In genomic region chr6:42781811-42782688, GRCh38 we compare ENCODE assay signal across 8 cellular contexts. TPM values are rescaled to one million over a fixed set of nuclear protein-coding genes. Genes with fewer than 3 reads are reported as not detected.
DNase-seq lines count a peak whose midpoint lies in the region; ATAC-seq and TF ChIP-seq lines count a peak whose summit lies in the region.

A gene with protein sequence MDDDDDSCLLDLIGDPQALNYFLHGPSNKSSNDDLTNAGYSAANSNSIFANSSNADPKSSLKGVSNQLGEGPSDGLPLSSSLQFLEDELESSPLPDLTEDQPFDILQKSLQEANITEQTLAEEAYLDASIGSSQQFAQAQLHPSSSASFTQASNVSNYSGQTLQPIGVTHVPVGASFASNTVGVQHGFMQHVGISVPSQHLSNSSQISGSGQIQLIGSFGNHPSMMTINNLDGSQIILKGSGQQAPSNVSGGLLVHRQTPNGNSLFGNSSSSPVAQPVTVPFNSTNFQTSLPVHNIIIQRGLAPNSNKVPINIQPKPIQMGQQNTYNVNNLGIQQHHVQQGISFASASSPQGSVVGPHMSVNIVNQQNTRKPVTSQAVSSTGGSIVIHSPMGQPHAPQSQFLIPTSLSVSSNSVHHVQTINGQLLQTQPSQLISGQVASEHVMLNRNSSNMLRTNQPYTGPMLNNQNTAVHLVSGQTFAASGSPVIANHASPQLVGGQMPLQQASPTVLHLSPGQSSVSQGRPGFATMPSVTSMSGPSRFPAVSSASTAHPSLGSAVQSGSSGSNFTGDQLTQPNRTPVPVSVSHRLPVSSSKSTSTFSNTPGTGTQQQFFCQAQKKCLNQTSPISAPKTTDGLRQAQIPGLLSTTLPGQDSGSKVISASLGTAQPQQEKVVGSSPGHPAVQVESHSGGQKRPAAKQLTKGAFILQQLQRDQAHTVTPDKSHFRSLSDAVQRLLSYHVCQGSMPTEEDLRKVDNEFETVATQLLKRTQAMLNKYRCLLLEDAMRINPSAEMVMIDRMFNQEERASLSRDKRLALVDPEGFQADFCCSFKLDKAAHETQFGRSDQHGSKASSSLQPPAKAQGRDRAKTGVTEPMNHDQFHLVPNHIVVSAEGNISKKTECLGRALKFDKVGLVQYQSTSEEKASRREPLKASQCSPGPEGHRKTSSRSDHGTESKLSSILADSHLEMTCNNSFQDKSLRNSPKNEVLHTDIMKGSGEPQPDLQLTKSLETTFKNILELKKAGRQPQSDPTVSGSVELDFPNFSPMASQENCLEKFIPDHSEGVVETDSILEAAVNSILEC (plus strand): TSS chr6:42782052. CDS start chr6:42822023, 39,971 bp downstream.

- peaks cover 36 to 45% of the 10 kb centered on the region in 2 donors for H3K4me1 ChIP-seq in naive thymus-derived CD4-positive, alpha-beta T cell (ENCODE audit: control insufficient read depth in 2 of 2, insufficient read depth in 2 of 2, low read length in 2 of 2)

- H3K27me3 ChIP-seq in naive thymus-derived CD4-positive, alpha-beta T cell (ENCODE audit: control insufficient read depth in 2 of 2, insufficient read depth in 2 of 2, low read length in 2 of 2): no peaks in the 10 kb centered on the region

- no peaks in the 10 kb centered on the region for H3K27me3 Mint-ChIP-seq in activated T-helper 1 cell treated with anti-CD3 and anti-CD28 coated beads, Interleukin-12 subunit alpha, Interleukin-12 subunit beta, Interleukin-2, Interleukin-4 antibody, amounts not matched to agents 30 ng/mL and 10 ng/mL and 1 ng/mL, durations not matched to agents 14 hours and 24 hours and 36 hours (ENCODE audit: insufficient read depth)
- H3K27me3 Mint-ChIP-seq in naive thymus-derived CD4-positive, alpha-beta T cell: no peaks in the 10 kb centered on the region
- no peaks in the 10 kb centered on the region for H3K27me3 Mint-ChIP-seq in stimulated activated memory B cell treated with anti-CD40 and anti-IgM and Interleukin-4, amounts not matched to agents 10 μg/mL and 1 μg/mL and 100 μg/mL, for 72 hours

- H3K9me3 Mint-ChIP-seq in activated T-helper 1 cell treated with anti-CD3 and anti-CD28 coated beads, Interleukin-12 subunit alpha, Interleukin-12 subunit beta, Interleukin-2, Interleukin-4 antibody, amounts not matched to agents 30 ng/mL and 10 ng/mL and 1 ng/mL, durations not matched to agents 14 hours and 24 hours and 36 hours: no peaks in the 10 kb centered on the region
- H3K9me3 Mint-ChIP-seq in naive thymus-derived CD4-positive, alpha-beta T cell: peaks cover 0 to 4% (median 0%) of the 10 kb centered on the region in 11 donors
- no peaks in the 10 kb centered on the region for H3K9me3 Mint-ChIP-seq in stimulated activated memory B cell treated with anti-CD40 and anti-IgM and Interleukin-4, amounts not matched to agents 10 μg/mL and 1 μg/mL and 100 μg/mL, for 72 hours

- H3K36me3 Mint-ChIP-seq in activated T-helper 1 cell treated with anti-CD3 and anti-CD28 coated beads, Interleukin-12 subunit alpha, Interleukin-12 subunit beta, Interleukin-2, Interleukin-4 antibody, amounts not matched to agents 30 ng/mL and 10 ng/mL and 1 ng/mL, durations not matched to agents 14 hours and 24 hours and 36 hours (ENCODE audit: low read depth): peaks cover 23% of the 10 kb centered on the region
- H3K36me3 Mint-ChIP-seq in naive thymus-derived CD4-positive, alpha-beta T cell: peaks cover 0 to 23% (median 6%) of the 10 kb centered on the region in 5 donors
- H3K36me3 Mint-ChIP-seq in stimulated activated memory B cell treated with anti-CD40 and anti-IgM and Interleukin-4, amounts not matched to agents 10 μg/mL and 1 μg/mL and 100 μg/mL, for 72 hours: peaks cover 12% of the 10 kb centered on the region

- peak; percentile 83 for DNase-seq in D341Med (ENCODE audit: low spot score)
- DNase-seq in RKO (ENCODE audit: low spot score): peak; percentile 83
- peak; percentile 62 for DNase-seq in activated T-helper 1 cell treated with anti-CD3 and anti-CD28 coated beads, Interleukin-12 subunit alpha, Interleukin-12 subunit beta, Interleukin-2, Interleukin-4 antibody, amounts not matched to agents 30 ng/mL and 10 ng/mL and 1 ng/mL, durations not matched to agents 14 hours and 24 hours and 36 hours (ENCODE audit: low spot score)
- DNase-seq in fibroblast of gingiva (ENCODE audit: low read depth): peak; percentile 82
- peak; percentile 64 to 82 (median 79) for DNase-seq in naive thymus-derived CD4-positive, alpha-beta T cell

- no peaks in the 10 kb centered on the region for H3K9me3 ChIP-seq in naive thymus-derived CD4-positive, alpha-beta T cell (ENCODE audit: control insufficient read depth in 2 of 3, low read length in 3 of 3)

- H3K36me3 ChIP-seq in naive thymus-derived CD4-positive, alpha-beta T cell (ENCODE audit: control insufficient read depth in 2 of 3, insufficient read depth in 3 of 3, low read length in 3 of 3): peaks cover 0 to 10% (median 0%) of the 10 kb centered on the region in 3 experiments

- H3K4me1 Mint-ChIP-seq in activated T-helper 1 cell treated with anti-CD3 and anti-CD28 coated beads, Interleukin-12 subunit alpha, Interleukin-12 subunit beta, Interleukin-2, Interleukin-4 antibody, amounts not matched to agents 30 ng/mL and 10 ng/mL and 1 ng/mL, durations not matched to agents 14 hours and 24 hours and 36 hours (ENCODE audit: low read depth): peaks cover 34% of the 10 kb centered on the region
- H3K4me1 Mint-ChIP-seq in naive thymus-derived CD4-positive, alpha-beta T cell: peaks cover 7 to 41% (median 33%) of the 10 kb centered on the region in 7 donors
- peaks cover 34% of the 10 kb centered on the region for H3K4me1 Mint-ChIP-seq in stimulated activated memory B cell treated with anti-CD40 and anti-IgM and Interleukin-4, amounts not matched to agents 10 μg/mL and 1 μg/mL and 100 μg/mL, for 72 hours

- intact Hi-C loops in activated T-helper 1 cell treated with anti-CD3 and anti-CD28 coated beads, Interleukin-12 subunit alpha, Interleukin-12 subunit beta, Interleukin-2, Interleukin-4 antibody, amounts not matched to agents 30 ng/mL and 10 ng/mL and 1 ng/mL, durations not matched to agents 14 hours and 24 hours and 36 hours (cut with micrococcal nuclease): loop anchor here (1.0 to 10.0 kb wide), 7 partner anchors 11 to 390 kb away; partner anchors contain the start of genes CUL7, KLC4, MRPL2 and RPL7L1
- intact Hi-C loops in naive thymus-derived CD4-positive, alpha-beta T cell (cut with micrococcal nuclease): loop anchor here (1.0 to 10.0 kb wide), 6 partner anchors 11 to 389 kb away; partner anchors contain the start of genes SRF (in 2 of the 2), TBCC (in 2 of the 2), PEX6 (in 1 of the 2) and RPL7L1 (in 1 of the 2)

- H3K27ac ChIP-seq in naive thymus-derived CD4-positive, alpha-beta T cell (ENCODE audit: low read depth, low read length): peak within 1 kb of the TSS; percentile 100

- TF ChIP-seq RAD21 in Ishikawa (IDR thresholded peaks at IDR 0.05; ENCODE audit: low read depth): no peak

- CTCF ChIA-PET in naive thymus-derived CD4-positive, alpha-beta T cell (lab: Charles Lee): interaction anchor here (0.6 to 2.0 kb wide), 10 partner anchors 9 to 1470 kb away, joined by 3 to 14 read pairs (median 4); partner anchors contain the start of gene TBCC

- H3K4me3 Mint-ChIP-seq in activated T-helper 1 cell treated with anti-CD3 and anti-CD28 coated beads, Interleukin-12 subunit alpha, Interleukin-12 subunit beta, Interleukin-2, Interleukin-4 antibody, amounts not matched to agents 30 ng/mL and 10 ng/mL and 1 ng/mL, durations not matched to agents 14 hours and 24 hours and 36 hours: peak within 1 kb of the TSS; percentile 96
- H3K4me3 Mint-ChIP-seq in naive thymus-derived CD4-positive, alpha-beta T cell: peak within 1 kb of the TSS in 8 of 10 donors; percentile 89 to 100 (median 98)
- H3K4me3 Mint-ChIP-seq in stimulated activated memory B cell treated with anti-CD40 and anti-IgM and Interleukin-4, amounts not matched to agents 10 μg/mL and 1 μg/mL and 100 μg/mL, for 72 hours: peak within 1 kb of the TSS; percentile 82

- POLR2A ChIA-PET in naive thymus-derived CD4-positive, alpha-beta T cell (lab: Charles Lee): interaction anchor here (0.7 to 27.2 kb wide), 24 partner anchors 8 to 391 kb away, joined by 3 to 1628 read pairs (median 4); partner anchors contain the start of genes CNPY3, CUL7, KLHDC3 and MEA1

- H3K4me3 ChIP-seq in naive thymus-derived CD4-positive, alpha-beta T cell (ENCODE audit: low read length): peak within 1 kb of the TSS; percentile 89

- TF ChIP-seq EP300 in Ishikawa (IDR thresholded peaks at IDR 0.05; ENCODE audit: borderline replicate concordance): peak; percentile 25; the same call in 1 of the 2 replicates

- peak within 1 kb of the TSS; percentile 98 for H3K27ac Mint-ChIP-seq in activated T-helper 1 cell treated with anti-CD3 and anti-CD28 coated beads, Interleukin-12 subunit alpha, Interleukin-12 subunit beta, Interleukin-2, Interleukin-4 antibody, amounts not matched to agents 30 ng/mL and 10 ng/mL and 1 ng/mL, durations not matched to agents 14 hours and 24 hours and 36 hours
- H3K27ac Mint-ChIP-seq in naive thymus-derived CD4-positive, alpha-beta T cell: peak within 1 kb of the TSS in 5 of 9 donors; percentile 99 to 100 (median 100)
- no peak within 1 kb of the TSS for H3K27ac Mint-ChIP-seq in stimulated activated memory B cell treated with anti-CD40 and anti-IgM and Interleukin-4, amounts not matched to agents 10 μg/mL and 1 μg/mL and 100 μg/mL, for 72 hours

- peak; percentile 43 for ATAC-seq in naive thymus-derived CD4-positive, alpha-beta T cell
- peak; percentile 51 for ATAC-seq in stimulated activated memory B cell treated with anti-CD40 and anti-IgM and Interleukin-4, amounts not matched to agents 10 μg/mL and 1 μg/mL and 100 μg/mL, for 72 hours
- ATAC-seq in HG03565 (IDR thresholded peaks at IDR 0.05; ENCODE audit: unreplicated experiment): no peak

TF ChIP-seq in Ishikawa, 13 proteins besides CTCF, POLR2A, EP300 and RAD21 (continues in another document):
- TF ChIP-seq EGR1 (IDR thresholded peaks at IDR 0.05) (no peak), CREB1 (IDR thresholded peaks at IDR 0.05; ENCODE audit: low read depth) (no peak), FOXM1 (IDR thresholded peaks at IDR 0.05; ENCODE audit: borderline replicate concordance, low read depth) (no peak), TAF1 (IDR thresholded peaks at IDR 0.05; ENCODE audit: low read depth) (no peak; the same call in none of the 2 replicates), TEAD4 (IDR thresholded peaks at IDR 0.05) (no peak), NFIC (IDR thresholded peaks at IDR 0.05) (no peak), YY1 (IDR thresholded peaks at IDR 0.05; ENCODE audit: low read depth) (no peak)
- TF ChIP-seq, protein P1, sequence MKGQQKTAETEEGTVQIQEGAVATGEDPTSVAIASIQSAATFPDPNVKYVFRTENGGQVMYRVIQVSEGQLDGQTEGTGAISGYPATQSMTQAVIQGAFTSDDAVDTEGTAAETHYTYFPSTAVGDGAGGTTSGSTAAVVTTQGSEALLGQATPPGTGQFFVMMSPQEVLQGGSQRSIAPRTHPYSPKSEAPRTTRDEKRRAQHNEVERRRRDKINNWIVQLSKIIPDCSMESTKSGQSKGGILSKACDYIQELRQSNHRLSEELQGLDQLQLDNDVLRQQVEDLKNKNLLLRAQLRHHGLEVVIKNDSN (IDR thresholded peaks at IDR 0.05): no peak

RNA-seq across cellular contexts. Expression of the gene that starts here (rescaled TPM):
- 14.1 and 14.2 TPM in 2 replicates for total RNA-seq in activated T-helper 1 cell treated with anti-CD3 and anti-CD28 coated beads, Interleukin-12 subunit alpha, Interleukin-12 subunit beta, Interleukin-2, Interleukin-4 antibody, amounts not matched to agents 30 ng/mL and 10 ng/mL and 1 ng/mL, durations not matched to agents 14 hours and 24 hours and 36 hours
- total RNA-seq in naive thymus-derived CD4-positive, alpha-beta T cell: 10 to 100 TPM; 26.2 to 35.5 (median 31.8) TPM
- 1 to 10 TPM; 2.4 to 5.0 TPM for polyA plus RNA-seq in naive thymus-derived CD4-positive, alpha-beta T cell
